Comparison of ENCODE assay signal across 10 cellular contexts in genomic region chr9:33820231-33820745, GRCh38. TPM values are rescaled to one million over a fixed set of nuclear protein-coding genes. Genes with fewer than 3 reads are reported as not detected.
DNase-seq lines count a peak whose midpoint lies in the region; ATAC-seq and TF ChIP-seq lines count a peak whose summit lies in the region.
"Had no signal": no experiment of that assay in that cellular context is flagged by ENCODE, and none has a peak within 500 bp of the region (broad histone marks: within the 10 kb centered on the region; RNA-seq: fewer than 3 reads in every experiment).

No MANE protein-coding gene starts in this region.

- no peaks in the 10 kb centered on the region for H3K27me3 Mint-ChIP-seq in CD8-positive, alpha-beta memory T cell
- H3K27me3 Mint-ChIP-seq in endodermal cell (ENCODE audit: insufficient read depth), result no peaks in the 10 kb centered on the region

- H3K27ac ChIP-seq in CD8-positive, alpha-beta memory T cell (ENCODE audit: low read depth, low read length), result no peak overlapping the region
- H3K27ac ChIP-seq in PC-3 (ENCODE audit: low read length), result no peak overlapping the region
- no peak overlapping the region for H3K27ac ChIP-seq in endodermal cell (ENCODE audit: low read depth, low read length)
- no peak overlapping the region for H3K27ac ChIP-seq in osteoblast (ENCODE audit: low read depth, low read length)

- WGBS in endodermal cell (ENCODE audit: insufficient coverage in 1 of 2, insufficient read length in 1 of 2), 2 experiments, result 80 to 84% methylated on average over 3 to 4 of the region's 4 CpGs

- H3K9me3 ChIP-seq in CD8-positive, alpha-beta memory T cell (ENCODE audit: low read length), result no peaks in the 10 kb centered on the region
- H3K9me3 ChIP-seq in PC-3 (ENCODE audit: low read length) (no peaks in the 10 kb centered on the region), endodermal cell (ENCODE audit: control insufficient read depth, low read length) (no peaks in the 10 kb centered on the region), osteoblast (ENCODE audit: low read depth, low read length) (no peaks in the 10 kb centered on the region)
- H3K9me3 ChIP-seq: pancreas had no signal

- H3K4me2 ChIP-seq in PC-3 (ENCODE audit: low read length) (peak overlapping the region; percentile 94), osteoblast (ENCODE audit: insufficient read depth, low read length) (peak overlapping the region; percentile 100)

- BruUV-seq in PC-3 (replicated peaks; lab: Mats Ljungman, UMichigan), result no TSS peak

- CTCF ChIA-PET in CD8-positive, alpha-beta memory T cell (lab: Charles Lee), result no interaction called here
- CTCF ChIA-PET in PC-3 (lab: Charles Lee), result no interaction called here

- peaks cover 28% of the 10 kb centered on the region for H4K20me1 ChIP-seq in PC-3 (ENCODE audit: low read length)
- peaks cover 45% of the 10 kb centered on the region for H4K20me1 ChIP-seq in osteoblast (ENCODE audit: insufficient read depth, low read length)

- no peaks in the 10 kb centered on the region for H3K9me2 ChIP-seq in PC-3 (replicated peaks; ENCODE audit: low read length)

- H3K27ac Mint-ChIP-seq in CD8-positive, alpha-beta memory T cell, result peak overlapping the region; percentile 1 to 80 (median 31)
- H3K27ac Mint-ChIP-seq in endodermal cell, result no peak overlapping the region

- DNase-seq in CD8-positive, alpha-beta memory T cell, result no peak
- no peak for DNase-seq in PC-3
- no peak for DNase-seq in endodermal cell
- DNase-seq in osteoblast (ENCODE audit: insufficient read length, low spot score, missing footprints), result no peak
- DNase-seq in NOMO-1 (lab: John Stamatoyannopoulos, UW; ENCODE audit: unreplicated experiment in 2 of 2), result no peak
- DNase-seq in NCI-H69 (lab: John Stamatoyannopoulos, UW), result no peak
- no peak for DNase-seq in NK-92 treated with Interleukin-12 subunit alpha and Interleukin-12 subunit beta, amount 100 ng/mL, for 24 hours (lab: John Stamatoyannopoulos, UW)
- DNase-seq in retina, result no peak
- DNase-seq: NCI-H1436 treated with DMSO at 0.1 percent for 48 hours had no signal

- H3K36me3 ChIP-seq in CD8-positive, alpha-beta memory T cell (ENCODE audit: insufficient read depth, low read length), result no peaks in the 10 kb centered on the region
- no peaks in the 10 kb centered on the region for H3K36me3 ChIP-seq in PC-3 (ENCODE audit: low read depth, low read length)
- H3K36me3 ChIP-seq in endodermal cell (ENCODE audit: control insufficient read depth, insufficient read depth, low read length), result peaks cover 5% of the 10 kb centered on the region
- H3K36me3 ChIP-seq in osteoblast (ENCODE audit: insufficient read depth, low read length), result no peaks in the 10 kb centered on the region
- H3K36me3 ChIP-seq: pancreas had no signal

- TF ChIP-seq CTCF in PC-3 (conservative IDR thresholded peaks at IDR 0.05; ENCODE audit: low read depth, low read length) (no peak), endodermal cell (conservative IDR thresholded peaks at IDR 0.05) (no peak), osteoblast (IDR thresholded peaks at IDR 0.05; ENCODE audit: extremely low read depth, low read depth, low read length) (no peak)

- POLR2A ChIA-PET in CD8-positive, alpha-beta memory T cell (lab: Charles Lee), result no interaction called here
- POLR2A ChIA-PET in PC-3 (lab: Charles Lee; ENCODE audit: unreplicated experiment), result no interaction called here

- no peaks in the 10 kb centered on the region for H3F3A ChIP-seq in PC-3 (ENCODE audit: low read length, unreplicated experiment)

- ATAC-seq in PC-3, result no peak
- ATAC-seq: pancreas had no signal

- H3K4me1 Mint-ChIP-seq in CD8-positive, alpha-beta memory T cell, result peaks cover 31 to 46% (median 41%) of the 10 kb centered on the region in 3 donors
- H3K4me1 Mint-ChIP-seq in endodermal cell, result peaks cover 21% of the 10 kb centered on the region

- peaks cover 0 to 8% (median 0%) of the 10 kb centered on the region in 3 donors for H3K36me3 Mint-ChIP-seq in CD8-positive, alpha-beta memory T cell
- H3K36me3 Mint-ChIP-seq in endodermal cell (ENCODE audit: low read depth), result peaks cover 13% of the 10 kb centered on the region

- H3K9me3 Mint-ChIP-seq in CD8-positive, alpha-beta memory T cell, result no peaks in the 10 kb centered on the region
- no peaks in the 10 kb centered on the region for H3K9me3 Mint-ChIP-seq in endodermal cell

- H3K4me1 ChIP-seq in CD8-positive, alpha-beta memory T cell (ENCODE audit: insufficient read depth, low read length), result peaks cover 33% of the 10 kb centered on the region
- H3K4me1 ChIP-seq in PC-3 (ENCODE audit: insufficient read depth, low read length) (peaks cover 22% of the 10 kb centered on the region), endodermal cell (ENCODE audit: control insufficient read depth, insufficient read depth, low read length) (peaks cover 6% of the 10 kb centered on the region), osteoblast (ENCODE audit: insufficient read depth, low read length) (peaks cover 21% of the 10 kb centered on the region)

- no peak overlapping the region for H3K4me3 ChIP-seq in CD8-positive, alpha-beta memory T cell (ENCODE audit: low read length)
- H3K4me3 ChIP-seq in PC-3 (ENCODE audit: low read length) (peak overlapping the region; percentile 79), endodermal cell (ENCODE audit: low read length) (peak overlapping the region; percentile 100), osteoblast (ENCODE audit: insufficient read depth, low read length) (no peak overlapping the region)

- H3K79me2 ChIP-seq in PC-3 (ENCODE audit: low read length), result peaks cover 88% of the 10 kb centered on the region
- peaks cover 81% of the 10 kb centered on the region for H3K79me2 ChIP-seq in osteoblast (ENCODE audit: insufficient read depth, low read length)

- no peak overlapping the region for H2AFZ ChIP-seq in PC-3 (ENCODE audit: low read length)
- H2AFZ ChIP-seq in osteoblast (ENCODE audit: low read length), result no peak overlapping the region

- intact Hi-C loops in PC-3 (cut with micrococcal nuclease), result no loop called here

- peak overlapping the region; percentile 94; the same call in 1 of the 2 replicates for H3K9ac ChIP-seq in PC-3 (ENCODE audit: low read length)
- peak overlapping the region; percentile 31 for H3K9ac ChIP-seq in endodermal cell (ENCODE audit: extremely low read depth, low read length, poor library complexity, severe bottlenecking)

- H3K4me3 Mint-ChIP-seq in CD8-positive, alpha-beta memory T cell, result peak overlapping the region in 5 of 7 donors; percentile 52 to 100 (median 64)
- H3K4me3 Mint-ChIP-seq in endodermal cell, result peak overlapping the region; percentile 82

- no peaks in the 10 kb centered on the region for H3K27me3 ChIP-seq in CD8-positive, alpha-beta memory T cell (ENCODE audit: insufficient read depth, low read length, poor library complexity, severe bottlenecking)
- H3K27me3 ChIP-seq in PC-3 (ENCODE audit: low read length) (no peaks in the 10 kb centered on the region), endodermal cell (ENCODE audit: control insufficient read depth, insufficient read depth, low read length, poor library complexity, severe bottlenecking) (no peaks in the 10 kb centered on the region), osteoblast (ENCODE audit: insufficient read depth, low read length) (no peaks in the 10 kb centered on the region)
- H3K27me3 ChIP-seq: pancreas had no signal

RNA-seq across cellular contexts. Expression of gene UBE2R2, which starts 3.3 kb away (rescaled TPM):
- total RNA-seq in CD8-positive, alpha-beta memory T cell, result 10 to 100 TPM; 28.8 to 30.3 TPM
- 18.0 TPM for polyA plus RNA-seq in CD8-positive, alpha-beta memory T cell
- total RNA-seq in PC-3 (2014; rRNA removed) (18.4 and 20.9 TPM in 2 replicates), endodermal cell (10 to 100 TPM; 66.4 to 74.4 TPM), osteoblast (21.4 and 22.4 TPM in 2 replicates)
- 76.7 TPM for polyA plus RNA-seq in endodermal cell (2013, experiment 1 of 2)
- polyA plus RNA-seq in endodermal cell (2013, experiment 2 of 2), result 71.0 TPM

RNA-seq across cellular contexts. Expression of gene PRSS3, which starts 24.9 kb away (rescaled TPM):
- total RNA-seq in CD8-positive, alpha-beta memory T cell, result under 1 TPM; 0.72 to 0.84 TPM
- not detected for polyA plus RNA-seq in CD8-positive, alpha-beta memory T cell
- total RNA-seq in PC-3 (2014; rRNA removed) (225 and 240 TPM in 2 replicates), endodermal cell (not detected), osteoblast (2.2 and 3.5 TPM in 2 replicates)
- polyA plus RNA-seq in endodermal cell (2013, experiment 1 of 2), result not detected
- polyA plus RNA-seq in endodermal cell (2013, experiment 2 of 2), result not detected

Comparison
In these comparisons a context has a peak if more than half of its experiments do, and no peak if none do; other contexts are left out.
1. H3K4me3 ChIP-seq: peak in PC-3 (single experiment) and endodermal cell (single experiment); none in CD8-positive, alpha-beta memory T cell (single experiment) and osteoblast (single experiment).
2. RNA of gene PRSS3, which starts 24.9 kb away (total RNA-seq): 225 to 240 TPM in PC-3; 2.2 to 3.5 TPM in osteoblast, 0.72 to 0.84 TPM in CD8-positive, alpha-beta memory T cell and not detected in endodermal cell; every median in the first group is over 10 times any median in the second.